ENCODE assay signal across 22 cellular contexts in the genomic region with DNA sequence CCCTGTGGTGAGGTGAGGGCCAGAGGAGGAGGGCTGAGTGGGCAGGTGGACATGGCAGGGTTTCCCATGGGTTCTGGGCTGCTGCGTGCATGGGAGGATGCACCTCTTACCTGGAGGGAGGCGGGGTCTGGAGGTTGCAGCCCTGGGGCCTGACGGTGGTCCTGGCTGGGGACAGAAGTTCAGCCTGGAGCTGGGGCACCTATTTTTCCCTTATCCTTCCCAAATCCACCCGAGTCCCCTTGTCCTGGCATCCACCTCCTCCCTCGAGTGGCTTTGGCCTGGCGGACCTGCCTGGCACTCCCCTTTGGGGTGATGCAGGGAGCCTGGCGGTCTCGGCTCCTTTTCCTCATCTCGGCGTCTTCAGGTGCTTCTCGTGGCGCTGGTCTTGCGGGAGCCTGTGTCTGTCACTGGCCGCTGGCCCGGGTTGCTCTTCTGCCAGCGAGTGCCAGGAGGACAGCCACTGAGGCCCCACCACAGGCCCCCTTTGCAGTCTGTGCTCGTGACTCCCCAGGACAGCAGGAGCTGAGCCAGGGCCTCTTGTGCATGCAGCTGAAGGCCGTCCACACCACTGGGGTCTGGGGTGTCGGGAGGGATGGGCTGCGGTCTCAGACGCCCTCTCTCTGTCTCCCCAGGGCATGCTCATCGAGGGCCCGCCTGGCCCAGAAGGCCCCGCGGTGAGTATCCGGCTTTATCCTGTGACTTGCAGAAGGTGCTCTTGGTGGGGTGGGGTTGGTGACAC.
"Had no signal": no experiment of that assay in that cellular context is flagged by ENCODE, and none has a peak within 500 bp of the region (broad histone marks: within the 10 kb centered on the region; RNA-seq: fewer than 3 reads in every experiment).

No MANE protein-coding gene starts in this region.

- H3K36me3 ChIP-seq: gastrocnemius medialis, lower lobe of right lung, neural progenitor cell, prostate gland, right lobe of liver had no signal

- H3K27me3 ChIP-seq: neural progenitor cell, right lobe of liver had no signal

- H3K36me3 Mint-ChIP-seq: memory B cell; natural killer cell treated with Interleukin-12 subunit alpha and Interleukin-12 subunit beta and Interleukin-15 and Interleukin-18, amount 100 ng/mL, for 72 hours; neural progenitor cell; stimulated activated naive B cell treated with anti-CD40 and anti-IgM and Interleukin-4, amounts not matched to agents 10 μg/mL and 1 μg/mL and 100 μg/mL, for 72 hours had no signal

- H3K4me1 Mint-ChIP-seq: memory B cell; stimulated activated naive CD8-positive, alpha-beta T cell treated with anti-CD3 and anti-CD28 coated beads, Interleukin-15, amount 100 ng/mL, for 72 hours had no signal

- H3K27ac ChIP-seq: gastrocnemius medialis, lower lobe of right lung, neural progenitor cell, parathyroid adenoma, prostate gland, right lobe of liver, spleen, thoracic aorta had no signal

- H3K4me2 ChIP-seq: neural progenitor cell had no signal

- H3K27ac Mint-ChIP-seq: memory B cell; natural killer cell treated with Interleukin-12 subunit alpha and Interleukin-12 subunit beta and Interleukin-15 and Interleukin-18, amount 100 ng/mL, for 72 hours; neural progenitor cell; stimulated activated naive B cell treated with anti-CD40 and anti-IgM and Interleukin-4, amounts not matched to agents 10 μg/mL and 1 μg/mL and 100 μg/mL, for 72 hours; stimulated activated naive CD8-positive, alpha-beta T cell treated with anti-CD3 and anti-CD28 coated beads, Interleukin-15, amount 100 ng/mL, for 72 hours had no signal

- DNase-seq: effector memory CD4-positive, alpha-beta T cell; gastrocnemius medialis; islet precursor cell; lower lobe of right lung; midbrain; occipital lobe; right lobe of liver; spleen; stimulated activated CD4-positive, alpha-beta T cell treated with anti-CD3 and anti-CD28 coated beads, Interleukin-15, amount 100 ng/mL, for 24 hours; stimulated activated CD4-positive, alpha-beta T cell treated with anti-CD3 and anti-CD28 coated beads, Interleukin-1b, Interleukin-23, amount 100 ng/mL, for 48 hours; stimulated activated CD4-positive, alpha-beta T cell treated with anti-CD3 and anti-CD28 coated beads, Interleukin-4, amount 100 ng/mL, for 4 hours; stimulated activated naive B cell treated with anti-CD40 and anti-IgM and Interleukin-4, amounts not matched to agents 10 μg/mL and 1 μg/mL and 100 μg/mL, for 72 hours; stimulated activated naive CD8-positive, alpha-beta T cell treated with anti-CD3 and anti-CD28 coated beads, Interleukin-15, amount 100 ng/mL, for 72 hours; substantia nigra; trophoblast cell had no signal

- ATAC-seq: esophagus mucosa; gastrocnemius medialis; natural killer cell treated with Interleukin-12 subunit alpha and Interleukin-12 subunit beta and Interleukin-15 and Interleukin-18, amount 100 ng/mL, for 72 hours; stimulated activated naive CD8-positive, alpha-beta T cell treated with anti-CD3 and anti-CD28 coated beads, Interleukin-15, amount 100 ng/mL, for 72 hours had no signal

- H3K4me3 Mint-ChIP-seq: memory B cell; natural killer cell treated with Interleukin-12 subunit alpha and Interleukin-12 subunit beta and Interleukin-15 and Interleukin-18, amount 100 ng/mL, for 72 hours; neural progenitor cell; stimulated activated naive B cell treated with anti-CD40 and anti-IgM and Interleukin-4, amounts not matched to agents 10 μg/mL and 1 μg/mL and 100 μg/mL, for 72 hours; stimulated activated naive CD8-positive, alpha-beta T cell treated with anti-CD3 and anti-CD28 coated beads, Interleukin-15, amount 100 ng/mL, for 72 hours had no signal

- H3K9me3 ChIP-seq: gastrocnemius medialis, lower lobe of right lung, prostate gland, right lobe of liver, spleen, thoracic aorta had no signal

- H3K4me3 ChIP-seq: gastrocnemius medialis, lower lobe of right lung, neural progenitor cell, prostate gland, right lobe of liver, spleen, thoracic aorta had no signal

- H2AFZ ChIP-seq: neural progenitor cell, parathyroid adenoma had no signal

- H3K9me3 Mint-ChIP-seq: memory B cell; natural killer cell treated with Interleukin-12 subunit alpha and Interleukin-12 subunit beta and Interleukin-15 and Interleukin-18, amount 100 ng/mL, for 72 hours; neural progenitor cell; stimulated activated naive B cell treated with anti-CD40 and anti-IgM and Interleukin-4, amounts not matched to agents 10 μg/mL and 1 μg/mL and 100 μg/mL, for 72 hours; stimulated activated naive CD8-positive, alpha-beta T cell treated with anti-CD3 and anti-CD28 coated beads, Interleukin-15, amount 100 ng/mL, for 72 hours had no signal

- H3K4me1 ChIP-seq: neural progenitor cell, parathyroid adenoma, prostate gland, right lobe of liver had no signal

- H3K9ac ChIP-seq: neural progenitor cell, parathyroid adenoma had no signal
